ENCODE assay signal across 39 cellular contexts in genomic region chr3:85632921-85633320, GRCh38.
"Had no signal": no experiment of that assay in that cellular context is flagged by ENCODE, and none has a peak within 500 bp of the region (broad histone marks: within the 10 kb centered on the region; RNA-seq: fewer than 3 reads in every experiment).

No MANE protein-coding gene starts in this region.

- FAIRE-seq: astrocyte, bronchial epithelial cell had no signal

- H3K27me3 Mint-ChIP-seq: activated naive CD4-positive, alpha-beta T cell treated with anti-CD3 and anti-CD28 coated beads, Interleukin-2, amount 10 ng/mL, durations not matched to agents 7 days and 5 days; activated naive CD4-positive, alpha-beta T cell treated with anti-CD3 and anti-CD28 coated beads, Interleukin-2, amount 50 U/mL, for 24 hours; activated naive CD8-positive, alpha-beta T cell; activated naive CD8-positive, alpha-beta T cell treated with anti-CD3 and anti-CD28 coated beads for 36 hours; activated naive CD8-positive, alpha-beta T cell treated with anti-CD3 and anti-CD28 coated beads, Interleukin-2, amount 10 ng/mL, durations not matched to agents 7 days and 5 days; activated naive CD8-positive, alpha-beta T cell treated with anti-CD3 and anti-CD28 coated beads, Interleukin-2, amount 50 U/mL, for 24 hours; activated T-cell treated with anti-CD3 and anti-CD28 coated beads, Interleukin-2, amount 50 U/mL, for 24 hours; activated T-helper 17 cell treated with anti-CD3 and anti-CD28 coated beads, Interleukin-2, amount 50 U/mL, for 72 hours; brain; central memory CD8-positive, alpha-beta T cell had no signal

- H3K4me3 Mint-ChIP-seq: activated naive CD4-positive, alpha-beta T cell treated with anti-CD3 and anti-CD28 coated beads for 36 hours; activated naive CD4-positive, alpha-beta T cell treated with anti-CD3 and anti-CD28 coated beads, Interleukin-2, amount 10 ng/mL, durations not matched to agents 7 days and 5 days; activated naive CD4-positive, alpha-beta T cell treated with anti-CD3 and anti-CD28 coated beads, Interleukin-2, amount 50 U/mL, for 24 hours; activated naive CD8-positive, alpha-beta T cell; activated naive CD8-positive, alpha-beta T cell treated with anti-CD3 and anti-CD28 coated beads for 36 hours; activated naive CD8-positive, alpha-beta T cell treated with anti-CD3 and anti-CD28 coated beads, Interleukin-2, amount 10 ng/mL, durations not matched to agents 7 days and 5 days; activated naive CD8-positive, alpha-beta T cell treated with anti-CD3 and anti-CD28 coated beads, Interleukin-2, amount 50 U/mL, for 24 hours; activated T-cell treated with anti-CD3 and anti-CD28 coated beads, Interleukin-2, amount 50 U/mL, for 24 hours; activated T-cell treated with anti-CD3 and anti-CD28 coated beads, Interleukin-2, amount 50 U/mL, for 4 hours; activated T-cell treated with anti-CD3 and anti-CD28 coated beads, Interleukin-2, amount 50 U/mL, for 72 hours; activated T-helper 1 cell treated with anti-CD3 and anti-CD28 coated beads, Interleukin-12 subunit alpha, Interleukin-12 subunit beta, Interleukin-2, Interleukin-4 antibody, amounts not matched to agents 30 ng/mL and 10 ng/mL and 1 ng/mL, durations not matched to agents 14 hours and 24 hours and 36 hours; activated T-helper 17 cell treated with anti-CD3 and anti-CD28 coated beads, Interleukin-2, amount 50 U/mL, for 72 hours; brain; central memory CD8-positive, alpha-beta T cell had no signal

- H3K27ac Mint-ChIP-seq: activated naive CD4-positive, alpha-beta T cell treated with anti-CD3 and anti-CD28 coated beads for 36 hours; activated naive CD4-positive, alpha-beta T cell treated with anti-CD3 and anti-CD28 coated beads, Interleukin-2, amount 10 ng/mL, durations not matched to agents 7 days and 5 days; activated naive CD4-positive, alpha-beta T cell treated with anti-CD3 and anti-CD28 coated beads, Interleukin-2, amount 50 U/mL, for 24 hours; activated naive CD4-positive, alpha-beta T cell treated with anti-CD3 and anti-CD28 coated beads, Interleukin-2, amount 50 U/mL, for 72 hours; activated naive CD8-positive, alpha-beta T cell; activated naive CD8-positive, alpha-beta T cell treated with anti-CD3 and anti-CD28 coated beads for 36 hours; activated naive CD8-positive, alpha-beta T cell treated with anti-CD3 and anti-CD28 coated beads, Interleukin-2, amount 10 ng/mL, durations not matched to agents 7 days and 5 days; activated naive CD8-positive, alpha-beta T cell treated with anti-CD3 and anti-CD28 coated beads, Interleukin-2, amount 50 U/mL, for 24 hours; activated T-cell treated with anti-CD3 and anti-CD28 coated beads, Interleukin-2, amount 50 U/mL, for 24 hours; activated T-cell treated with anti-CD3 and anti-CD28 coated beads, Interleukin-2, amount 50 U/mL, for 72 hours; activated T-helper 1 cell treated with anti-CD3 and anti-CD28 coated beads, Interleukin-12 subunit alpha, Interleukin-12 subunit beta, Interleukin-2, Interleukin-4 antibody, amounts not matched to agents 30 ng/mL and 10 ng/mL and 1 ng/mL, durations not matched to agents 14 hours and 24 hours and 36 hours; activated T-helper 17 cell treated with anti-CD3 and anti-CD28 coated beads, Interleukin-2, amount 50 U/mL, for 72 hours had no signal

- H3K9me3 Mint-ChIP-seq: activated naive CD4-positive, alpha-beta T cell treated with anti-CD3 and anti-CD28 coated beads for 36 hours; activated naive CD4-positive, alpha-beta T cell treated with anti-CD3 and anti-CD28 coated beads, Interleukin-2, amount 10 ng/mL, durations not matched to agents 7 days and 5 days; activated naive CD4-positive, alpha-beta T cell treated with anti-CD3 and anti-CD28 coated beads, Interleukin-2, amount 50 U/mL, for 24 hours; activated naive CD8-positive, alpha-beta T cell treated with anti-CD3 and anti-CD28 coated beads for 36 hours; activated naive CD8-positive, alpha-beta T cell treated with anti-CD3 and anti-CD28 coated beads, Interleukin-2, amount 10 ng/mL, durations not matched to agents 7 days and 5 days; activated naive CD8-positive, alpha-beta T cell treated with anti-CD3 and anti-CD28 coated beads, Interleukin-2, amount 50 U/mL, for 24 hours; activated T-helper 1 cell treated with anti-CD3 and anti-CD28 coated beads, Interleukin-12 subunit alpha, Interleukin-12 subunit beta, Interleukin-2, Interleukin-4 antibody, amounts not matched to agents 30 ng/mL and 10 ng/mL and 1 ng/mL, durations not matched to agents 14 hours and 24 hours and 36 hours; brain had no signal

- H3K4me1 ChIP-seq: adrenal gland, ascending aorta, body of pancreas, breast epithelium had no signal

- H3K36me3 Mint-ChIP-seq: activated naive CD4-positive, alpha-beta T cell treated with anti-CD3 and anti-CD28 coated beads, Interleukin-2, amount 10 ng/mL, durations not matched to agents 7 days and 5 days; activated naive CD4-positive, alpha-beta T cell treated with anti-CD3 and anti-CD28 coated beads, Interleukin-2, amount 50 U/mL, for 24 hours; activated naive CD4-positive, alpha-beta T cell treated with anti-CD3 and anti-CD28 coated beads, Interleukin-2, amount 50 U/mL, for 72 hours; activated naive CD8-positive, alpha-beta T cell; activated naive CD8-positive, alpha-beta T cell treated with anti-CD3 and anti-CD28 coated beads for 36 hours; activated naive CD8-positive, alpha-beta T cell treated with anti-CD3 and anti-CD28 coated beads, Interleukin-2, amount 10 ng/mL, durations not matched to agents 7 days and 5 days; brain had no signal

- H3K36me3 ChIP-seq: adrenal gland, ascending aorta, brain microvascular endothelial cell, breast epithelium, cardiac muscle cell had no signal

- H3K27ac ChIP-seq: adrenal gland, ascending aorta, body of pancreas, brain microvascular endothelial cell, breast epithelium, cardiac muscle cell had no signal

- DNase-seq: activated effector memory CD4-positive, alpha-beta T cell treated with anti-CD3 and anti-CD28 coated beads, Interleukin-2, amount 50 U/mL, for 16 hours; activated effector memory CD4-positive, alpha-beta T cell treated with Interleukin-2 at 50 U/mL for 16 hours; activated gamma-delta T cell; activated gamma-delta T cell treated with Interleukin-2 at 50 U/mL for 16 hours; activated naive CD4-positive, alpha-beta T cell; activated naive CD4-positive, alpha-beta T cell treated with anti-CD3 and anti-CD28 coated beads for 36 hours; activated naive CD4-positive, alpha-beta T cell treated with anti-CD3 and anti-CD28 coated beads, Interleukin-2, amount 10 ng/mL, durations not matched to agents 7 days and 5 days; activated naive CD4-positive, alpha-beta T cell treated with anti-CD3 and anti-CD28 coated beads, Interleukin-2, amount 50 U/mL, for 16 hours; activated naive CD4-positive, alpha-beta T cell treated with Interleukin-2 at 50 U/mL for 16 hours; activated naive CD8-positive, alpha-beta T cell treated with anti-CD3 and anti-CD28 coated beads for 36 hours; activated naive CD8-positive, alpha-beta T cell treated with anti-CD3 and anti-CD28 coated beads, Interleukin-2, amount 10 ng/mL, durations not matched to agents 7 days and 5 days; activated naive CD8-positive, alpha-beta T cell treated with anti-CD3 and anti-CD28 coated beads, Interleukin-2, amount 50 U/mL, for 24 hours; activated T-cell treated with anti-CD3 and anti-CD28 coated beads, Interleukin-2, amount 50 U/mL, for 1 hour; activated T-cell treated with anti-CD3 and anti-CD28 coated beads, Interleukin-2, amount 50 U/mL, for 24 hours; activated T-cell treated with anti-CD3 and anti-CD28 coated beads, Interleukin-2, amount 50 U/mL, for 4 hours; activated T-cell treated with anti-CD3 and anti-CD28 coated beads, Interleukin-2, amount 50 U/mL, for 48 hours; activated T-cell treated with anti-CD3 and anti-CD28 coated beads, Interleukin-2, amount 50 U/mL, for 72 hours; adrenal gland; amniotic stem cell; amygdala; anterior cingulate cortex; aorta; body of pancreas; brain microvascular endothelial cell; caudate nucleus; central memory CD4-positive, alpha-beta T cell; cerebellar nuclear complex had no signal

- H3K9me3 ChIP-seq: adrenal gland, ascending aorta, body of pancreas, breast epithelium had no signal

- H3K4me1 Mint-ChIP-seq: activated naive CD4-positive, alpha-beta T cell treated with anti-CD3 and anti-CD28 coated beads, Interleukin-2, amount 10 ng/mL, durations not matched to agents 7 days and 5 days; activated naive CD4-positive, alpha-beta T cell treated with anti-CD3 and anti-CD28 coated beads, Interleukin-2, amount 50 U/mL, for 24 hours; activated naive CD8-positive, alpha-beta T cell treated with anti-CD3 and anti-CD28 coated beads for 36 hours; activated naive CD8-positive, alpha-beta T cell treated with anti-CD3 and anti-CD28 coated beads, Interleukin-2, amount 10 ng/mL, durations not matched to agents 7 days and 5 days; activated naive CD8-positive, alpha-beta T cell treated with anti-CD3 and anti-CD28 coated beads, Interleukin-2, amount 50 U/mL, for 24 hours; activated T-helper 17 cell treated with anti-CD3 and anti-CD28 coated beads, Interleukin-2, amount 50 U/mL, for 72 hours; brain; central memory CD8-positive, alpha-beta T cell had no signal

- H3K4me3 ChIP-seq: adrenal gland, ascending aorta, body of pancreas, breast epithelium, cardiac muscle cell had no signal

- H3K27me3 ChIP-seq: adrenal gland, ascending aorta, body of pancreas, brain microvascular endothelial cell, breast epithelium, cardiac muscle cell had no signal

- ATAC-seq: activated naive CD4-positive, alpha-beta T cell treated with anti-CD3 and anti-CD28 coated beads, Interleukin-2, amount 50 U/mL, for 72 hours; activated naive CD8-positive, alpha-beta T cell treated with anti-CD3 and anti-CD28 coated beads, Interleukin-2, amount 50 U/mL, for 24 hours; activated T-cell treated with anti-CD3 and anti-CD28 coated beads, Interleukin-2, amount 50 U/mL, for 4 hours; activated T-cell treated with anti-CD3 and anti-CD28 coated beads, Interleukin-2, amount 50 U/mL, for 72 hours; activated T-helper 17 cell treated with anti-CD3 and anti-CD28 coated beads, Interleukin-2, amount 50 U/mL, for 72 hours; body of pancreas had no signal
